ENCODE assay signal across 21 cellular contexts in the genomic region with DNA sequence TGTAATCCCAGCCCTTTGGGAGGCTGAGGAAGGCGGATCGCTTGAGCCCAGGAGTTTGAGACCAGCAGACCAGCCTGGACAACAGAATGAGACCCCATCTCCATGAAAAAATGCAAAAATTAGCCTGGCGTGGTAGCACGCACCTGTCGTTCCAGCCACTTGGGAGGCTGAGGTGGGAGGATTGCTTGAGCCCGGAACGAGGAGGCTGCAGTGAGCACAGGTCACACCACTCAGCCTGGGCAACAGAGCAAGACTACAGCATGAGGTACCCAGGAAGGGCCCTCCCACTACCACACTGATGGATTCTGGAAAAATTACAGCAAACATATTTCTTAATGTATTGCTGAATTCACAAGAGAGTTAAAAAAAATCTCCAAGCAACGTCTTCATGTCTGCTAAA. TPM values are rescaled to one million over a fixed set of nuclear protein-coding genes. Genes with fewer than 3 reads are reported as not detected.
A peak's percentile ranks its signal among the peaks of the same experiment; 100 is the strongest.
DNase-seq lines count a peak whose midpoint lies in the region; ATAC-seq, FAIRE-seq and TF ChIP-seq lines count a peak whose summit lies in the region.
"Had no signal": no experiment of that assay in that cellular context is flagged by ENCODE, and none has a peak within 500 bp of the region (broad histone marks: within the 10 kb centered on the region; RNA-seq: fewer than 3 reads in every experiment).

No MANE protein-coding gene starts in this region.

- peaks cover 12 to 21% (median 18%) of the 10 kb centered on the region in 3 donors for H3K27me3 Mint-ChIP-seq in CD14-positive monocyte (ENCODE audit: low read depth in 3 of 3)
- peaks cover 1% of the 10 kb centered on the region for H3K27me3 Mint-ChIP-seq in chondrocyte (ENCODE audit: low read depth)

- H3K9ac ChIP-seq in kidney (ENCODE audit: low read length in 2 of 2): no peak overlapping the region
- H3K9ac ChIP-seq: BLaER1 had no signal

- H3K4me1 Mint-ChIP-seq in CD14-positive monocyte (peaks cover 9% of the 10 kb centered on the region), chondrocyte (ENCODE audit: low read depth) (no peaks in the 10 kb centered on the region)
- H3K4me1 Mint-ChIP-seq: GM23338, IgD-negative memory B cell had no signal

- no peak for TF ChIP-seq CTCF in CD14-positive monocyte (IDR thresholded peaks at IDR 0.05)
- TF ChIP-seq CTCF in chondrocyte (IDR thresholded peaks at IDR 0.05): no peak
- no peak for TF ChIP-seq CTCF in kidney (IDR thresholded peaks at IDR 0.05; ENCODE audit: borderline replicate concordance, extremely low read depth, insufficient read depth)
- no peak for TF ChIP-seq CTCF in RWPE1 (conservative IDR thresholded peaks at IDR 0.05; ENCODE audit: low read depth)

- CTCF ChIA-PET in RWPE1 (lab: Yijun Ruan, JAX): no interaction called here

- ATAC-seq in sciatic nerve: no peak
- no peak for ATAC-seq in esophagus mucosa
- no peak for ATAC-seq in HG03432 (IDR thresholded peaks at IDR 0.05; ENCODE audit: unreplicated experiment)
- ATAC-seq: A549; CD8-positive, alpha-beta T cell; GM23338; HCT116; HepG2 had no signal

- 85 to 89% (median 89%) methylated on average over 8 of the region's 8 CpGs for WGBS in small intestine, 3 donors

- H3K4me3 ChIP-seq in kidney (ENCODE audit: low read length in 2 of 2): no peak overlapping the region
- H3K4me3 ChIP-seq in small intestine (ENCODE audit: low read depth in 1 of 2, low read length in 2 of 2): no peak overlapping the region
- H3K4me3 ChIP-seq: A549, BLaER1, GM23338 had no signal

- POLR2A ChIA-PET in RWPE1 (lab: Yijun Ruan, JAX; ENCODE audit: low non-redundant PET): no interaction called here

- H3K4me1 ChIP-seq in kidney (ENCODE audit: control insufficient read depth in 1 of 2, insufficient read depth in 1 of 2, low read depth in 1 of 2, low read length in 2 of 2): no peaks in the 10 kb centered on the region
- H3K4me1 ChIP-seq in small intestine (ENCODE audit: control insufficient read depth in 2 of 2, insufficient read depth in 1 of 2, low read depth in 1 of 2, low read length in 1 of 2): no peaks in the 10 kb centered on the region
- H3K4me1 ChIP-seq: A549, BLaER1 had no signal

- FAIRE-seq in kidney (lab: Jason Lieb, UNC) (no peak), small intestine (lab: Jason Lieb, UNC) (no peak)
- FAIRE-seq: A549, H54 had no signal

- H3K9me3 ChIP-seq in kidney (ENCODE audit: control insufficient read depth in 1 of 2, low read length in 2 of 2): peaks cover 0 to 7% of the 10 kb centered on the region in 2 donors
- no peaks in the 10 kb centered on the region for H3K9me3 ChIP-seq in small intestine (ENCODE audit: control insufficient read depth, low read depth)

- H3K27ac Mint-ChIP-seq in CD14-positive monocyte (no peak overlapping the region), chondrocyte (ENCODE audit: unreplicated experiment) (no peak overlapping the region)
- H3K27ac Mint-ChIP-seq: CD8-positive, alpha-beta T cell; GM23338; HFFc6; IgD-negative memory B cell had no signal

- H3K27ac ChIP-seq in kidney (ENCODE audit: low read depth in 2 of 2, low read length in 2 of 2) (no peak overlapping the region), small intestine (ENCODE audit: low read depth in 1 of 2, low read length in 1 of 2) (no peak overlapping the region), RWPE1 (no peak overlapping the region)
- H3K27ac ChIP-seq: A549, BLaER1 had no signal

- DNase-seq in CD14-positive monocyte (ENCODE audit: low spot score): peak; percentile 9
- peak; percentile 17 for DNase-seq in chondrocyte (ENCODE audit: low spot score)
- DNase-seq in kidney: peak; percentile 27
- peak; percentile 7 for DNase-seq in sciatic nerve (ENCODE audit: low spot score)
- DNase-seq in small intestine: no peak
- no peak for DNase-seq in RWPE1 (ENCODE audit: low spot score)
- DNase-seq: AML-193; Calu3; CD8-positive, alpha-beta T cell; DMS79 treated with DMSO at 0.1 percent for 48 hours; GF-D8; HFFc6 had no signal

- intact Hi-C loops in CD14-positive monocyte (cut with micrococcal nuclease) (no loop called here), kidney (cut with DNase I) (no loop called here), sciatic nerve (cut with DNase I) (no loop called here)

- no peaks in the 10 kb centered on the region for H3K27me3 ChIP-seq in small intestine (ENCODE audit: control insufficient read depth in 2 of 2, insufficient read depth in 2 of 2, low read length in 2 of 2)
- H3K27me3 ChIP-seq: BLaER1 had no signal

- no peaks in the 10 kb centered on the region for H3K36me3 ChIP-seq in kidney (ENCODE audit: control insufficient read depth in 1 of 2, insufficient read depth in 2 of 2, low read length in 2 of 2)
- H3K36me3 ChIP-seq in small intestine (ENCODE audit: control insufficient read depth in 2 of 2, insufficient read depth in 2 of 2, low read length in 2 of 2): no peaks in the 10 kb centered on the region
- H3K36me3 ChIP-seq: BLaER1 had no signal

- H3K4me3 Mint-ChIP-seq in CD14-positive monocyte (no peak overlapping the region), chondrocyte (ENCODE audit: unreplicated experiment) (no peak overlapping the region)
- H3K4me3 Mint-ChIP-seq: CD8-positive, alpha-beta T cell; GM23338; HFFc6; IgD-negative memory B cell had no signal

- H3K36me3 Mint-ChIP-seq in CD14-positive monocyte (peaks cover 3 to 6% of the 10 kb centered on the region in 2 donors), chondrocyte (ENCODE audit: low read depth) (peaks cover 10% of the 10 kb centered on the region)
- H3K36me3 Mint-ChIP-seq: CD8-positive, alpha-beta T cell had no signal

- H3K9me3 Mint-ChIP-seq in CD14-positive monocyte (peaks cover 9 to 28% (median 23%) of the 10 kb centered on the region in 7 donors), chondrocyte (ENCODE audit: low read depth) (peaks cover 14% of the 10 kb centered on the region)
- H3K9me3 Mint-ChIP-seq: GM23338 had no signal

RNA-seq across cellular contexts. Expression of a gene that starts 56.3 kb away (rescaled TPM):
- polyA plus RNA-seq in CD14-positive monocyte: 10 to 100 TPM; 98.0 to 99.5 TPM
- total RNA-seq in chondrocyte: 18.7 to 44.0 TPM (median 19.3 TPM) in 3 replicates
- total RNA-seq in kidney: 47.3 TPM
- polyA plus RNA-seq in kidney (ENCODE audit: insufficient read depth, low read depth, low replicate concordance): 121 TPM
- total RNA-seq in sciatic nerve: 31.7 TPM
- total RNA-seq in esophagus mucosa: 13.7 TPM
- 100 to 1,000 TPM in 1 of 3 donors, 10 to 100 TPM in 2; 82.3 to 142 (median 98.4) TPM for polyA plus RNA-seq in small intestine

Comparison
In these comparisons a context has a peak if more than half of its experiments do, and no peak if none do; other contexts are left out.
1. DNase-seq: peak in CD14-positive monocyte (single experiment), chondrocyte (single experiment), kidney (single experiment) and sciatic nerve (single experiment); none in small intestine (single experiment) and RWPE1 (single experiment).